8 cellular contexts compared by ENCODE assay signal in genomic region chr2:26346454-26347053, GRCh38. TPM values are rescaled to one million over a fixed set of nuclear protein-coding genes. Genes with fewer than 3 reads are reported as not detected.
DNase-seq lines count a peak whose midpoint lies in the region; ATAC-seq and TF ChIP-seq lines count a peak whose summit lies in the region.

TSS of gene ADGRF3 (minus strand) at chr2:26346789. CDS start at chr2:26346234, 555 bp downstream.

- H3K27ac ChIP-seq in A673 (ENCODE audit: low read depth, low read length, poor library complexity, severe bottlenecking): peak within 1 kb of the TSS; percentile 84
- H3K27ac ChIP-seq in coronary artery: peak within 1 kb of the TSS; percentile 87 to 96
- H3K27ac ChIP-seq in left lung: peak within 1 kb of the TSS; percentile 91 to 93

- intact Hi-C loops in A673 (cut with micrococcal nuclease; ENCODE audit: unreplicated experiment): no loop called here
- intact Hi-C loops in left lung (cut with DNase I): no loop called here

- H3K27me3 ChIP-seq in A673 (replicated peaks; ENCODE audit: insufficient read depth, low read depth, low read length, poor library complexity) (no peaks in the 10 kb centered on the region), left lung (no peaks in the 10 kb centered on the region)

- H3K9me3 ChIP-seq in A673 (ENCODE audit: low read depth, low read length, poor library complexity, severe bottlenecking) (no peaks in the 10 kb centered on the region), left lung (no peaks in the 10 kb centered on the region)

- TSS peak; percentile 53 for BruUV-seq in A673 (replicated peaks; lab: Mats Ljungman, UMichigan)

- CTCF ChIA-PET in A673 (lab: Charles Lee): no interaction called here

- H3K36me3 ChIP-seq in A673 (ENCODE audit: insufficient read depth, low read length, poor library complexity, severe bottlenecking) (no peaks in the 10 kb centered on the region), left lung (no peaks in the 10 kb centered on the region)

- no peak for TF ChIP-seq CTCF in A673 (conservative IDR thresholded peaks at IDR 0.05; ENCODE audit: low read depth, low read length)
- no peak for TF ChIP-seq CTCF in coronary artery (IDR thresholded peaks at IDR 0.05)
- TF ChIP-seq CTCF in left lung (IDR thresholded peaks at IDR 0.05): no peak

- POLR2A ChIA-PET in A673 (lab: Charles Lee; ENCODE audit: low non-redundant PET): no interaction called here

- DNase-seq in A673 (ENCODE audit: low spot score) (peak; percentile 83), NCI-H460 (ENCODE audit: extremely low read depth, low read depth) (peak; percentile 42), coronary artery (ENCODE audit: low spot score) (peak; percentile 75), left lung (peak; percentile 72 to 82)
- peak; percentile 54 to 65 for DNase-seq in activated CD4-positive, alpha-beta T cell treated with anti-CD3 and anti-CD28 coated beads for 4 hours
- peak; percentile 57 for DNase-seq in stimulated activated CD4-positive, alpha-beta T cell treated with anti-CD3 and anti-CD28 coated beads, Interleukin-4, amount 100 ng/mL, for 1 hour

- ATAC-seq in GM19438 (IDR thresholded peaks at IDR 0.05; ENCODE audit: low read depth, unreplicated experiment) (peak; percentile 27), left lung (peak; percentile 65), HG03521 (IDR thresholded peaks at IDR 0.05; ENCODE audit: unreplicated experiment) (no peak)

- H3K4me3 ChIP-seq in A673 (ENCODE audit: low read depth, low read length, poor library complexity, severe bottlenecking): peak within 1 kb of the TSS; percentile 78
- H3K4me3 ChIP-seq in coronary artery: peak within 1 kb of the TSS; percentile 98
- peak within 1 kb of the TSS; percentile 76 to 85 for H3K4me3 ChIP-seq in left lung

- H3K4me1 ChIP-seq in A673 (ENCODE audit: insufficient read depth, low read length, poor library complexity, severe bottlenecking) (peaks cover 33% of the 10 kb centered on the region), left lung (peaks cover 15 to 31% of the 10 kb centered on the region in 2 donors)

RNA-seq across cellular contexts. Expression of gene ADGRF3, which starts in this region (rescaled TPM):
- 0.39 and 1.1 TPM in 2 replicates for total RNA-seq in A673 (2021)
- total RNA-seq in NCI-H460 (2014; rRNA removed; shearing (Covaris generic)): not detected in 2 replicates
- 0.47 TPM in 1 of 2 replicates, not detected in the other for polyA plus RNA-seq in NCI-H460 (2014; cell fraction: nucleus; rRNA removed)
- under 1 TPM; 0.08 to 0.12 TPM for total RNA-seq in left lung

Comparison
In these comparisons a context has a peak if more than half of its experiments do, and no peak if none do; other contexts are left out.
1. Peak in DNase-seq in NCI-H460; RNA of the gene not detected or under 1 TPM.
2. Peak in DNase-seq, ATAC-seq, H3K4me3 ChIP-seq and H3K27ac ChIP-seq in left lung; RNA of the gene not detected or under 1 TPM.